8 cellular contexts compared by ENCODE assay signal in the genomic region with DNA sequence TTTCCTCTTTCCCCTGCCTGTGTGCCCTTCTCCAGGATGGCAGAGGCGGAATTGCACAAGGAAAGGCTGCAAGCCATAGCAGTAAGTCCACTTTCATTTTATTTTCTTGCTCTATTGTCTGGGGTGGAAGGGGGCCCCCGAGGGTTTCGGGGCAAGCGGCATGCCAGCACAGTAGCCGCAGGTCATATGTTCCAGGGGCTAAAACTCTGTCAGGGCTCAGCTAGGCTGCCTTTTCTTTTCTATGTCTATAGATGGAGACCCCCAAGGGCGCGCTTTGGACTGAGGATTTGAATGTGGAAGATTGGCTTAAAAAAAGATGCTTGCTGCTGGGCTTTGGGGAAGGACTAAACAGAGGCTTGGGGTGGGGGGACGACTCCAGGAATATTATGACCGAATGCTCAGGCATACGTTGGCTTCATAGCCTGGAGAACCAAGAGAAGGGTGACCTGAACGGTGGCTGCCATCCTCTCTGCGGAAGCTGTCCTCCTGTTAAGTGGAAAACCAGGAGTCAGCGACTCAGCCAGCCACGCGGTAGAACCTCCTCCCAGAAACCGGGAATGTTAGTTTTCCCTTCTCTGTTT. TPM values are rescaled to one million over a fixed set of nuclear protein-coding genes. Genes with fewer than 3 reads are reported as not detected.
DNase-seq lines count a peak whose midpoint lies in the region; ATAC-seq and TF ChIP-seq lines count a peak whose summit lies in the region.

No MANE protein-coding gene starts in this region.

- H3K36me3 ChIP-seq in iPS DF 6.9 (ENCODE audit: control insufficient read depth, insufficient read depth, low read length), result no peaks in the 10 kb centered on the region
- H3K36me3 ChIP-seq in body of pancreas (replicated peaks in 1 of 2; ENCODE audit: insufficient read depth in 1 of 2, low read depth in 2 of 2), result no peaks in the 10 kb centered on the region

- H3K27ac Mint-ChIP-seq in activated CD4-positive, alpha-beta memory T cell treated with anti-CD3 and anti-CD28 coated beads for 36 hours, result no peak overlapping the region

- DNase-seq in HEK293T (ENCODE audit: extremely low spot score) (peak; percentile 11), amniotic epithelial cell (ENCODE audit: low read depth) (peak; percentile 16), iPS DF 6.9 (ENCODE audit: low read depth, low spot score) (no peak), body of pancreas (no peak)
- DNase-seq in activated CD4-positive, alpha-beta memory T cell treated with anti-CD3 and anti-CD28 coated beads for 36 hours, result no peak

- H3K4me3 ChIP-seq in iPS DF 6.9 (ENCODE audit: low read length), result peak overlapping the region; percentile 51; the same call in 1 of the 2 replicates
- peak overlapping the region; percentile 27 to 51 (median 36) for H3K4me3 ChIP-seq in skin epidermis
- no peak overlapping the region for H3K4me3 ChIP-seq in body of pancreas

- no peak for TF ChIP-seq POLR2A in body of pancreas (IDR thresholded peaks at IDR 0.05)

- H3K27me3 Mint-ChIP-seq in activated CD4-positive, alpha-beta memory T cell treated with anti-CD3 and anti-CD28 coated beads for 36 hours, result peaks cover 15% of the 10 kb centered on the region

- no CpG with 5 or more reads among the region's 16 CpGs for whole genome bisulfite sequencing in iPS DF 6.9 (ENCODE audit: insufficient coverage, insufficient read length)
- 7 to 9% methylated on average over 13 to 16 of the region's 16 CpGs for WGBS in body of pancreas, 2 donors

- TF ChIP-seq CTCF in body of pancreas (IDR thresholded peaks at IDR 0.05), result no peak

- no peaks in the 10 kb centered on the region; the same call in 1 of the 2 replicates for H3K27me3 ChIP-seq in iPS DF 6.9 (ENCODE audit: control insufficient read depth, insufficient read depth, low read length)
- H3K27me3 ChIP-seq in body of pancreas, result no peaks in the 10 kb centered on the region

- no peaks in the 10 kb centered on the region for H3K9me3 ChIP-seq in iPS DF 6.9 (ENCODE audit: control insufficient read depth, insufficient read depth, low read length)
- H3K9me3 ChIP-seq in body of pancreas, result no peaks in the 10 kb centered on the region

- POLR2A ChIA-PET in HEK293T (lab: Yijun Ruan, JAX), result interaction anchor here (1.1 kb wide), 1 partner anchor 38 kb away, joined by 3 read pairs; no protein-coding TSS in a partner anchor
- POLR2A ChIA-PET in activated CD4-positive, alpha-beta memory T cell treated with anti-CD3 and anti-CD28 coated beads for 36 hours (lab: Charles Lee), result no interaction called here

- H3K36me3 Mint-ChIP-seq in activated CD4-positive, alpha-beta memory T cell treated with anti-CD3 and anti-CD28 coated beads for 36 hours, result no peaks in the 10 kb centered on the region

- H3K4me1 ChIP-seq in iPS DF 6.9 (ENCODE audit: control insufficient read depth, insufficient read depth, low read length) (no peaks in the 10 kb centered on the region), body of pancreas (peaks cover 12% of the 10 kb centered on the region)

- H3K4me1 Mint-ChIP-seq in activated CD4-positive, alpha-beta memory T cell treated with anti-CD3 and anti-CD28 coated beads for 36 hours (ENCODE audit: low read depth), result peaks cover 4% of the 10 kb centered on the region

- CTCF ChIA-PET in HEK293T (lab: Yijun Ruan, JAX), result interaction anchor here (1.1 kb wide), 1 partner anchor 36 kb away, joined by 3 read pairs; no protein-coding TSS in a partner anchor
- CTCF ChIA-PET in activated CD4-positive, alpha-beta memory T cell treated with anti-CD3 and anti-CD28 coated beads for 36 hours (lab: Charles Lee), result no interaction called here

- ATAC-seq in GM21786 (IDR thresholded peaks at IDR 0.05; ENCODE audit: unreplicated experiment) (no peak), body of pancreas (no peak), HG03108 (IDR thresholded peaks at IDR 0.05; ENCODE audit: unreplicated experiment) (no peak)

- H3K9me3 Mint-ChIP-seq in activated CD4-positive, alpha-beta memory T cell treated with anti-CD3 and anti-CD28 coated beads for 36 hours, result no peaks in the 10 kb centered on the region

- intact Hi-C loops in body of pancreas (cut with DNase I), result no loop called here
- intact Hi-C loops in activated CD4-positive, alpha-beta memory T cell treated with anti-CD3 and anti-CD28 coated beads for 36 hours (cut with micrococcal nuclease), result no loop called here

- no peak overlapping the region for H3K27ac ChIP-seq in iPS DF 6.9 (ENCODE audit: low read length)
- peak overlapping the region in 18 of 21 experiments; percentile 19 to 78 (median 56) for H3K27ac ChIP-seq in skin epidermis
- H3K27ac ChIP-seq in body of pancreas, result peak overlapping the region in 1 of 4 donors; percentile 5

- no peak overlapping the region for H3K4me3 Mint-ChIP-seq in activated CD4-positive, alpha-beta memory T cell treated with anti-CD3 and anti-CD28 coated beads for 36 hours

TF ChIP-seq in HEK293T, 16 proteins besides CTCF, POLR2A, EP300 and RAD21:
- TF ChIP-seq FOXK2 (IDR thresholded peaks at IDR 0.05) (no peak), BHLHE40 (IDR thresholded peaks at IDR 0.05; ENCODE audit: borderline replicate concordance) (no peak), SP1 (IDR thresholded peaks at IDR 0.05) (no peak), ARNT (IDR thresholded peaks at IDR 0.05) (no peak), NFRKB (IDR thresholded peaks at IDR 0.05) (no peak), SUZ12 (IDR thresholded peaks at IDR 0.05) (no peak), CTBP1 (IDR thresholded peaks at IDR 0.05; ENCODE audit: borderline replicate concordance) (no peak), L3MBTL2 (conservative IDR thresholded peaks at IDR 0.05) (no peak), LEF1 (IDR thresholded peaks at IDR 0.05; ENCODE audit: borderline replicate concordance) (no peak), FOXA1 (IDR thresholded peaks at IDR 0.05) (no peak), ELF4 (IDR thresholded peaks at IDR 0.05) (no peak), FOXM1 (IDR thresholded peaks at IDR 0.05; ENCODE audit: borderline replicate concordance) (no peak), TARDBP (IDR thresholded peaks at IDR 0.05) (no peak), ZNF384 (IDR thresholded peaks at IDR 0.05) (no peak), HDGF (IDR thresholded peaks at IDR 0.05; ENCODE audit: borderline replicate concordance) (no peak)
- TF ChIP-seq, protein P1, sequence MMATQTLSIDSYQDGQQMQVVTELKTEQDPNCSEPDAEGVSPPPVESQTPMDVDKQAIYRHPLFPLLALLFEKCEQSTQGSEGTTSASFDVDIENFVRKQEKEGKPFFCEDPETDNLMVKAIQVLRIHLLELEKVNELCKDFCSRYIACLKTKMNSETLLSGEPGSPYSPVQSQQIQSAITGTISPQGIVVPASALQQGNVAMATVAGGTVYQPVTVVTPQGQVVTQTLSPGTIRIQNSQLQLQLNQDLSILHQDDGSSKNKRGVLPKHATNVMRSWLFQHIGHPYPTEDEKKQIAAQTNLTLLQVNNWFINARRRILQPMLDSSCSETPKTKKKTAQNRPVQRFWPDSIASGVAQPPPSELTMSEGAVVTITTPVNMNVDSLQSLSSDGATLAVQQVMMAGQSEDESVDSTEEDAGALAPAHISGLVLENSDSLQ (IDR thresholded peaks at IDR 0.05), result no peak

RNA-seq across cellular contexts. Expression of a gene that starts 0.5 kb away (rescaled TPM):
- total RNA-seq in body of pancreas, result 1 to 10 TPM in 1 of 2 donors, under 1 TPM in 1; 0.99 to 2.1 TPM
- under 1 TPM in 1 of 2 experiments, not detected in 1; 0.36 TPM for total RNA-seq in activated CD4-positive, alpha-beta memory T cell treated with anti-CD3 and anti-CD28 coated beads for 36 hours

Comparison
In these comparisons a context has a peak if more than half of its experiments do, and no peak if none do; other contexts are left out.
1. DNase-seq: peak in HEK293T (single experiment) and amniotic epithelial cell (single experiment); none in iPS DF 6.9 (single experiment), body of pancreas (0 of 4) and activated CD4-positive, alpha-beta memory T cell treated with anti-CD3 and anti-CD28 coated beads for 36 hours (single experiment).
2. H3K4me3 ChIP-seq: peak in iPS DF 6.9 (single experiment) and skin epidermis (7 of 7); none in body of pancreas (0 of 2).